11 cellular contexts compared by ENCODE assay signal in genomic region chr11:17668166-17668565, GRCh38. TPM values are rescaled to one million over a fixed set of nuclear protein-coding genes. Genes with fewer than 3 reads are reported as not detected.
"Had no signal": no experiment of that assay in that cellular context is flagged by ENCODE, and none has a peak within 500 bp of the region (broad histone marks: within the 10 kb centered on the region; RNA-seq: fewer than 3 reads in every experiment).

No MANE protein-coding gene starts in this region.

- H3K4me3 Mint-ChIP-seq: GM23338, H9, HFFc6 had no signal

- H3K4me1 ChIP-seq: HAP-1 had no signal

- H3K27ac ChIP-seq: GM23248 had no signal

- H3K9ac ChIP-seq: GM23248 had no signal

- H3K9me3 ChIP-seq: HAP-1 had no signal

- H3K36me3 ChIP-seq: HAP-1 had no signal

- H3K27ac Mint-ChIP-seq: GM23338, H9, HFFc6 had no signal

- H3K4me3 ChIP-seq: GM23248, GM23338, HAP-1 had no signal

- DNase-seq: GM23248, GOT3, H7, H9, HCEC 1CT, HFFc6 had no signal

- H3K9me3 Mint-ChIP-seq: GM23338, H9 had no signal

- H3K4me1 Mint-ChIP-seq: GM23338, H9 had no signal

- ATAC-seq: GM23338, HCT116 had no signal

RNA-seq across cellular contexts. Expression of gene MYOD1, which starts 51.2 kb away (rescaled TPM):
- total RNA-seq: GM23248, GM23338, H1, H4, H7, H9, HFFc6 had no signal
- polyA plus RNA-seq: GM23248, GM23338, H1 had no signal
